ENCODE assay signal across 1 cellular context in genomic region chr4:85682391-85682790, GRCh38.
TF ChIP-seq lines count a peak whose summit lies in the region.

No MANE protein-coding gene starts in this region.

TF ChIP-seq in GM23338, 12 proteins besides CTCF, POLR2A, EP300 and RAD21 (continued from another document):
- TF ChIP-seq ETS1 (IDR thresholded peaks at IDR 0.05) (no peak), POLR2AphosphoS5 (IDR thresholded peaks at IDR 0.05; ENCODE audit: low read depth) (no peak), REST (IDR thresholded peaks at IDR 0.05; ENCODE audit: unreplicated experiment) (no peak)
